Comparison of ENCODE assay signal across 22 cellular contexts in genomic region chr1:36466370-36467026, GRCh38. TPM values are rescaled to one million over a fixed set of nuclear protein-coding genes. Genes with fewer than 3 reads are reported as not detected.
"Had no signal": no experiment of that assay in that cellular context is flagged by ENCODE, and none has a peak within 500 bp of the region (broad histone marks: within the 10 kb centered on the region; RNA-seq: fewer than 3 reads in every experiment).

No MANE protein-coding gene starts in this region.

- H3K4me3 ChIP-seq: lower lobe of right lung, mucosa of descending colon, right atrium auricular region, SK-N-MC, skin epidermis, tibial nerve had no signal

- H3K36me3 Mint-ChIP-seq: brain had no signal

- H3K4me3 Mint-ChIP-seq: activated B cell treated with CpG ODN at 0.5 μM for 24 hours; activated CD8-positive, alpha-beta memory T cell treated with anti-CD3 and anti-CD28 coated beads, Interleukin-2, amount 10 ng/mL, durations not matched to agents 7 days and 5 days; activated naive CD8-positive, alpha-beta T cell; activated T-cell treated with anti-CD3 and anti-CD28 coated beads, Interleukin-2, amount 50 U/mL, for 24 hours had no signal

- ATAC-seq: activated CD8-positive, alpha-beta memory T cell treated with anti-CD3 and anti-CD28 coated beads, Interleukin-2, amount 10 ng/mL, durations not matched to agents 7 days and 5 days; left cardiac atrium; lower lobe of right lung; mucosa of descending colon had no signal

- H3K27ac Mint-ChIP-seq: activated CD8-positive, alpha-beta memory T cell treated with anti-CD3 and anti-CD28 coated beads, Interleukin-2, amount 10 ng/mL, durations not matched to agents 7 days and 5 days; activated naive CD8-positive, alpha-beta T cell had no signal

- H3K27me3 Mint-ChIP-seq: activated B cell treated with CpG ODN at 0.5 μM for 24 hours; activated CD8-positive, alpha-beta memory T cell treated with anti-CD3 and anti-CD28 coated beads, Interleukin-2, amount 10 ng/mL, durations not matched to agents 7 days and 5 days; activated naive CD8-positive, alpha-beta T cell; activated T-cell treated with anti-CD3 and anti-CD28 coated beads, Interleukin-2, amount 50 U/mL, for 24 hours had no signal

- DNase-seq: activated B cell treated with CpG ODN at 0.5 μM for 24 hours; activated CD4-positive, alpha-beta T cell treated with anti-CD3 and anti-CD28 coated beads, Interleukin-2, amount 50 U/mL, for 1 hour; activated CD8-positive, alpha-beta memory T cell treated with anti-CD3 and anti-CD28 coated beads, Interleukin-2, amount 10 ng/mL, durations not matched to agents 7 days and 5 days; activated effector memory CD4-positive, alpha-beta T cell treated with anti-CD3 and anti-CD28 coated beads, Interleukin-2, amount 50 U/mL, for 16 hours; activated T-cell treated with anti-CD3 and anti-CD28 coated beads, Interleukin-2, amount 50 U/mL, for 24 hours; amygdala; cerebellar nuclear complex; dermis blood vessel endothelial cell; left cardiac atrium; lower lobe of right lung; mucosa of descending colon; T-helper 2 cell had no signal

- H3K27me3 ChIP-seq: right atrium auricular region, tibial nerve had no signal

- FAIRE-seq: TTC549 had no signal

- H3K9me3 Mint-ChIP-seq: activated B cell treated with CpG ODN at 0.5 μM for 24 hours; activated T-cell treated with anti-CD3 and anti-CD28 coated beads, Interleukin-2, amount 50 U/mL, for 24 hours; brain; nephron had no signal

RNA-seq across cellular contexts. Expression of gene CSF3R, which starts 16.2 kb away (rescaled TPM):
- total RNA-seq: activated B cell treated with CpG ODN at 0.5 μM for 24 hours; activated CD8-positive, alpha-beta memory T cell treated with anti-CD3 and anti-CD28 coated beads, Interleukin-2, amount 10 ng/mL, durations not matched to agents 7 days and 5 days; dermis blood vessel endothelial cell; epithelial cell of proximal tubule; glomerular endothelial cell had no signal
